In the genomic region with DNA sequence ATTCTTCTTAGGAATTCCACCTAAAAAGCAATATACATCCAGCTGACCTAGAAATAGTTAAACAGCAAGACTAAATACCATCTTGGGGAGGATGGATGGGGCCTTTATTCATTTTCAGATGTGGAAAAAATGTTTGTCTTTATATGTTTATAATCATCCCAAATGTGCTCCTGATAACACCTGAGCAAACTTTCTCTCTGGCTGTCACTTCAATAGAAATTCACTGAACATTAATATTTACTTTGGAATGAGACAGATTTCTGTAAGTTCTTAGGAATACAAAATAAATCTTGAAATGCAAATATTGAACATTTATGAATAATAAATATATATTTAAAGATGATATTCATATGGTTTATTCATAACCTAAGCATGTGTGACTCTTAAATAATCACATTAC, we compare ENCODE assay signal across 8 cellular contexts.
"Had no signal": no experiment of that assay in that cellular context is flagged by ENCODE, and none has a peak within 500 bp of the region (broad histone marks: within the 10 kb centered on the region; RNA-seq: fewer than 3 reads in every experiment).

No MANE protein-coding gene starts in this region.

- H3K4me1 ChIP-seq: Peyer's patch, SJSA1 had no signal

- H2AFZ ChIP-seq: PC-9 had no signal

- H3K27me3 ChIP-seq: MG63, Peyer's patch, SJSA1 had no signal

- ATAC-seq: Right ventricle myocardium inferior had no signal

- H3K27ac ChIP-seq: PC-9, Peyer's patch, SJSA1, SK-N-MC had no signal

- H3K9me3 ChIP-seq: MG63, Peyer's patch, SJSA1 had no signal

- DNase-seq: MG63; NCI-H1930; NK-92 treated with Interleukin-12 subunit alpha and Interleukin-12 subunit beta, amount 100 ng/mL, for 24 hours; PC-9; Peyer's patch had no signal

- H3K4me2 ChIP-seq: PC-9 had no signal

- H3K4me3 ChIP-seq: MG63, PC-9, Peyer's patch, SJSA1, SK-N-MC had no signal

- H3K36me3 ChIP-seq: MG63, Peyer's patch, SJSA1 had no signal
